2 cellular contexts compared by ENCODE assay signal in genomic region chr19:44574201-44574950, GRCh38.
TF ChIP-seq lines count a peak whose summit lies in the region.

No MANE protein-coding gene starts in this region.

TF ChIP-seq in GM23338, 12 proteins besides CTCF, POLR2A, EP300 and RAD21:
- TF ChIP-seq EZH2 (IDR thresholded peaks at IDR 0.05; ENCODE audit: low read depth, unreplicated experiment) (no peak), ZNF331 (CRISPR knock-in tag; IDR thresholded peaks at IDR 0.05; ENCODE audit: low read depth) (no peak), NANOG (IDR thresholded peaks at IDR 0.05; ENCODE audit: borderline replicate concordance) (no peak), STAT1 (IDR thresholded peaks at IDR 0.05; ENCODE audit: unreplicated experiment) (no peak), POLR2AphosphoS5 (IDR thresholded peaks at IDR 0.05; ENCODE audit: low read depth) (no peak), CREB1 (CRISPR knock-in tag; IDR thresholded peaks at IDR 0.05; ENCODE audit: low read depth) (no peak), JUNB (IDR thresholded peaks at IDR 0.05; ENCODE audit: unreplicated experiment) (no peak), REST (IDR thresholded peaks at IDR 0.05; ENCODE audit: unreplicated experiment) (no peak), ZNF114 (CRISPR knock-in tag; IDR thresholded peaks at IDR 0.05) (no peak), EZH2phosphoT487 (IDR thresholded peaks at IDR 0.05; ENCODE audit: unreplicated experiment) (no peak), ZNF462 (CRISPR knock-in tag; IDR thresholded peaks at IDR 0.05) (no peak), ETS1 (IDR thresholded peaks at IDR 0.05) (no peak)

TF ChIP-seq in H1, 55 proteins besides CTCF, POLR2A, EP300 and RAD21:
- TF ChIP-seq BRCA1 (IDR thresholded peaks at IDR 0.05; ENCODE audit: low read depth, low read length) = no peak
- no peak for TF ChIP-seq CHD2 (IDR thresholded peaks at IDR 0.05; ENCODE audit: low read length)
- no peak for TF ChIP-seq BACH1 (IDR thresholded peaks at IDR 0.05; ENCODE audit: low read length)
- no peak for TF ChIP-seq SIX5 (IDR thresholded peaks at IDR 0.05; ENCODE audit: low read depth, low read length)
- TF ChIP-seq CTBP2 (IDR thresholded peaks at IDR 0.05; ENCODE audit: borderline replicate concordance, insufficient read depth, insufficient read length, low read length) = no peak
- no peak for TF ChIP-seq RBBP5 (IDR thresholded peaks at IDR 0.05; ENCODE audit: borderline replicate concordance, low read depth, low read length)
- TF ChIP-seq FOSL1 (IDR thresholded peaks at IDR 0.05; ENCODE audit: insufficient read depth, low read depth, low read length) = no peak
- no peak for TF ChIP-seq SAP30 (IDR thresholded peaks at IDR 0.05; ENCODE audit: insufficient read depth, insufficient replicate concordance, low read length)
- no peak for TF ChIP-seq BCL11A (IDR thresholded peaks at IDR 0.05; ENCODE audit: low read depth in 2 of 2, low read length in 2 of 2)
- TF ChIP-seq USF2 (IDR thresholded peaks at IDR 0.05; ENCODE audit: low read length) = no peak
- no peak for TF ChIP-seq GTF2F1 (IDR thresholded peaks at IDR 0.05; ENCODE audit: borderline replicate concordance, low read depth, low read length)
- TF ChIP-seq RFX5 (IDR thresholded peaks at IDR 0.05; ENCODE audit: borderline replicate concordance, low read depth, low read length) = no peak
- no peak for TF ChIP-seq CHD7 (IDR thresholded peaks at IDR 0.05; ENCODE audit: insufficient replicate concordance, low read length)
